8 cellular contexts compared by ENCODE assay signal in genomic region chr15:55196458-55197361, GRCh38. TPM values are rescaled to one million over a fixed set of nuclear protein-coding genes. Genes with fewer than 3 reads are reported as not detected.
DNase-seq lines count a peak whose midpoint lies in the region; ATAC-seq and TF ChIP-seq lines count a peak whose summit lies in the region.

Gene RSL24D1 (minus strand): TSS chr15:55196941. CDS start chr15:55196890, 51 bp downstream.

- H3K36me3 ChIP-seq in trophoblast cell (ENCODE audit: control insufficient read depth in 1 of 2, insufficient read depth in 2 of 2, low read length in 2 of 2) = peaks cover 0 to 4% of the 10 kb centered on the region in 2 experiments

- H3K36me3 Mint-ChIP-seq in type B pancreatic cell = no peaks in the 10 kb centered on the region

- H3K27ac ChIP-seq in adipose tissue (ENCODE audit: low read depth, low read length) = peak within 1 kb of the TSS; percentile 34
- peak within 1 kb of the TSS; percentile 84 for H3K27ac ChIP-seq in trophoblast cell (ENCODE audit: low read depth, low read length)

- H3K4me2 ChIP-seq in trophoblast cell (ENCODE audit: low read length) = peak within 1 kb of the TSS; percentile 97

- peaks cover 4% of the 10 kb centered on the region for H3K4me1 Mint-ChIP-seq in type B pancreatic cell (ENCODE audit: unreplicated experiment)

- peak within 1 kb of the TSS; percentile 9 for H2AK5ac ChIP-seq in trophoblast cell (ENCODE audit: low read length)

- H2AFZ ChIP-seq in trophoblast cell (ENCODE audit: insufficient read depth, low read length, poor library complexity) = peak within 1 kb of the TSS; percentile 89

- no peaks in the 10 kb centered on the region for H3K9me3 ChIP-seq in trophoblast cell (ENCODE audit: insufficient read depth, low read depth, low read length)

- intact Hi-C loops in cardiac septum (cut with DNase I) = loop anchor here (5.0 kb wide), 1 partner anchor 211 kb away; the partner anchor contains the start of genes CCPG1 and PIERCE2

- peak within 1 kb of the TSS; percentile 96 for H4K8ac ChIP-seq in trophoblast cell (ENCODE audit: low read depth, low read length)

- no peaks in the 10 kb centered on the region for H3K9me3 Mint-ChIP-seq in type B pancreatic cell

- H3K14ac ChIP-seq in trophoblast cell (ENCODE audit: low read length) = peak within 1 kb of the TSS; percentile 90

- H2BK120ac ChIP-seq in trophoblast cell (ENCODE audit: insufficient read depth, low read length, poor library complexity) = peak within 1 kb of the TSS; percentile 48

- H3K27me3 ChIP-seq in trophoblast cell (ENCODE audit: insufficient read depth, low read length) = no peaks in the 10 kb centered on the region

- H4K12ac ChIP-seq in trophoblast cell (ENCODE audit: low read depth, low read length) = peak within 1 kb of the TSS; percentile 80

- peak within 1 kb of the TSS; percentile 75 for H3K4ac ChIP-seq in trophoblast cell (ENCODE audit: low read depth, low read length)

- no peak within 1 kb of the TSS for H3K27ac Mint-ChIP-seq in type B pancreatic cell

- TF ChIP-seq CTCF in GM12874 (IDR thresholded peaks at IDR 0.05; ENCODE audit: insufficient read depth, low read depth, low read length) (peak; percentile 50), type B pancreatic cell (conservative IDR thresholded peaks at IDR 0.05) (peak; percentile 55)

- peak within 1 kb of the TSS; percentile 91 for H4K91ac ChIP-seq in trophoblast cell (ENCODE audit: low read depth, low read length)

- peak within 1 kb of the TSS; percentile 98 for H3K4me3 ChIP-seq in trophoblast cell (ENCODE audit: low read depth, low read length)

- peak within 1 kb of the TSS; percentile 45 for H2BK5ac ChIP-seq in trophoblast cell (ENCODE audit: low read depth, low read length, poor library complexity)

- peak within 1 kb of the TSS; percentile 76 for H3K18ac ChIP-seq in trophoblast cell (ENCODE audit: low read length)

- DNase-seq in NCI-H1417 (lab: John Stamatoyannopoulos, UW) (peak; percentile 89 to 97 (median 94)), SW 1271 (lab: John Stamatoyannopoulos, UW) (peak; percentile 99), cardiac septum (ENCODE audit: low spot score) (peak; percentile 98), trophoblast cell (peak; percentile 100), type B pancreatic cell (ENCODE audit: extremely low spot score, unreplicated experiment) (peak; percentile 95)

- H3K23ac ChIP-seq in trophoblast cell (ENCODE audit: low read length) = no peak within 1 kb of the TSS

- H3K9ac ChIP-seq in trophoblast cell (ENCODE audit: low read length) = peak within 1 kb of the TSS; percentile 98

- no peaks in the 10 kb centered on the region for H3K27me3 Mint-ChIP-seq in type B pancreatic cell

- H3K79me1 ChIP-seq in trophoblast cell (ENCODE audit: low read length) = peaks cover 5% of the 10 kb centered on the region

- 0% methylated on average over 62 of the region's 62 CpGs for WGBS in adipose tissue, 3 donors
- no CpG with 5 or more reads among the region's 62 CpGs for WGBS in trophoblast cell (ENCODE audit: extremely low coverage, insufficient coverage, insufficient read length)

- ATAC-seq in HG02763 (IDR thresholded peaks at IDR 0.05; ENCODE audit: unreplicated experiment) = peak; percentile 99

- no peak within 1 kb of the TSS for H3K4me3 Mint-ChIP-seq in type B pancreatic cell

- no peaks in the 10 kb centered on the region for H3K4me1 ChIP-seq in trophoblast cell (ENCODE audit: control insufficient read depth in 1 of 2, insufficient read depth in 2 of 2, low read length in 2 of 2)

- peaks cover 9% of the 10 kb centered on the region for H3K79me2 ChIP-seq in trophoblast cell (ENCODE audit: control insufficient read depth, insufficient read depth, low read length, poor library complexity)

- H2BK12ac ChIP-seq in trophoblast cell (ENCODE audit: low read length) = no peak within 1 kb of the TSS

RNA-seq across cellular contexts. Expression of gene RSL24D1, which starts in this region (rescaled TPM):
- polyA plus RNA-seq in adipose tissue = 10 to 100 TPM; 50.0 to 96.7 (median 53.6) TPM
- total RNA-seq in cardiac septum = 38.4 TPM
- 70.1 and 71.4 TPM in 2 replicates for polyA plus RNA-seq in trophoblast cell (2013)
- 65.8 and 68.3 TPM in 2 replicates for total RNA-seq in type B pancreatic cell (ENCODE audit: low replicate concordance)

Comparison
In these comparisons a context has a peak if more than half of its experiments do, and no peak if none do; other contexts are left out.
1. Peak in every context shown above with its lines: DNase-seq, ATAC-seq, H3K4me3 ChIP-seq and H3K27ac ChIP-seq.